In the genomic region with DNA sequence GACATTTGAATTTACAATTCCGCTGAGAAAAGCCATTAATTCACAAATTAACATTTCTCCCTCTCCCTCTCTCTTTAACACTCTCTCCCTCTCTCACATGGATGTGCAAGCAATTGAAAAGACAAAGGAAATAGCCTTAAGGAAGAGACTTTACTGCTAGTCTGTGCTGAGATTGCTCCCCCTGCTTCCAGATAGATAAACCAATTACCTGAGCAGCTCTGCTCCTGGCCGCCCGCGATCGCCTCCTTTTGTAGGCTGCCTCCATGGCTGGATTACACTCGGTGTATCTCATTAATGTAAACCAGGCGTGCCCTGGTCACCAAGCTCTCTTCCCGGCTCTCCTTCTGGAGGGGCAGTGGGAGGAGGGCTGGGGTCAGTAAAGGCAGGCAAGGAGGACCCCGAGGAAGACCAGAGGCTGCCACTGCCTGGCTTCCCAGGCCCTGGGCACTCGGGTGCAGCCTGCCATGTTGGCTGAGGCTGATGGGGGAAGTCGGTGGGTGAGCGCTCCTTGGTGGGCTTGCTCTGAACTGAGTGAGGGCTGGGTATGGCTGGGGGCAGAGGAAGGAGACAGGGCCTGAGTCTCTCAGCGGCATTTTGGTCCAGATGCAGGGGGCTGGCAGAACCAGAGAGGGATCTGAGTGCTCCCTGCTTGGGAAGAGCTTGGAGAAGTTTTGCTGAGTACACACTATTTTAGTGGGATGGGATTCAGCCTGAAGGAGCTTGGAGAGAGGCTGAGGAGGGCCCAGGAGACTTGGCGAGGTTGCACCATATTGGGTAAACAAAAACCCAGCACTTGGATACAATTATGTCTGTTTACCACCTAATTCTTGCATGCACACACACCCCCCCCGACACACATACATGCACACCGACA, we compare ENCODE assay signal across 18 cellular contexts. TPM values are rescaled to one million over a fixed set of nuclear protein-coding genes. Genes with fewer than 3 reads are reported as not detected.
"Had no signal": no experiment of that assay in that cellular context is flagged by ENCODE, and none has a peak within 500 bp of the region (broad histone marks: within the 10 kb centered on the region; RNA-seq: fewer than 3 reads in every experiment).

No MANE protein-coding gene starts in this region.

- H3K9me3 ChIP-seq: body of pancreas, upper lobe of left lung had no signal

- H3K4me3 Mint-ChIP-seq: activated CD4-positive, alpha-beta T cell treated with anti-CD3 and anti-CD28 coated beads for 36 hours; activated CD8-positive, alpha-beta T cell treated with anti-CD3 and anti-CD28 coated beads for 36 hours; activated naive CD4-positive, alpha-beta T cell treated with anti-CD3 and anti-CD28 coated beads for 36 hours; central memory CD8-positive, alpha-beta T cell; effector memory CD8-positive, alpha-beta T cell; naive thymus-derived CD4-positive, alpha-beta T cell; T-cell had no signal

- H3K36me3 Mint-ChIP-seq: naive thymus-derived CD4-positive, alpha-beta T cell; T-cell had no signal

- H3K27ac ChIP-seq: body of pancreas, upper lobe of left lung had no signal

- H3K27ac Mint-ChIP-seq: activated CD4-positive, alpha-beta T cell treated with anti-CD3 and anti-CD28 coated beads for 36 hours; activated CD8-positive, alpha-beta T cell treated with anti-CD3 and anti-CD28 coated beads for 36 hours; activated naive CD4-positive, alpha-beta T cell treated with anti-CD3 and anti-CD28 coated beads for 36 hours; effector memory CD8-positive, alpha-beta T cell; naive thymus-derived CD4-positive, alpha-beta T cell; T-cell had no signal

- H3K27me3 ChIP-seq: body of pancreas, upper lobe of left lung had no signal

- ATAC-seq: activated CD4-positive, alpha-beta T cell treated with anti-CD3 and anti-CD28 coated beads for 36 hours; activated CD8-positive, alpha-beta T cell treated with anti-CD3 and anti-CD28 coated beads for 36 hours; body of pancreas; effector memory CD8-positive, alpha-beta T cell; naive thymus-derived CD4-positive, alpha-beta T cell; sciatic nerve; T-cell had no signal

- H3K36me3 ChIP-seq: upper lobe of left lung had no signal

- H3K9me3 Mint-ChIP-seq: activated CD8-positive, alpha-beta T cell treated with anti-CD3 and anti-CD28 coated beads for 36 hours; activated naive CD4-positive, alpha-beta T cell treated with anti-CD3 and anti-CD28 coated beads for 36 hours; central memory CD8-positive, alpha-beta T cell; effector memory CD8-positive, alpha-beta T cell; naive thymus-derived CD4-positive, alpha-beta T cell; T-cell had no signal

- H3K4me3 ChIP-seq: body of pancreas, lung, upper lobe of left lung had no signal

- H3K4me1 Mint-ChIP-seq: activated CD4-positive, alpha-beta T cell treated with anti-CD3 and anti-CD28 coated beads for 36 hours; central memory CD8-positive, alpha-beta T cell; naive thymus-derived CD4-positive, alpha-beta T cell; T-cell had no signal

- H3K4me1 ChIP-seq: body of pancreas, upper lobe of left lung had no signal

- DNase-seq: activated CD4-positive, alpha-beta T cell treated with anti-CD3 and anti-CD28 coated beads for 36 hours; activated CD8-positive, alpha-beta memory T cell treated with anti-CD3 and anti-CD28 coated beads, Interleukin-2, amount 50 U/mL, for 4 hours; activated CD8-positive, alpha-beta T cell treated with anti-CD3 and anti-CD28 coated beads for 36 hours; activated naive CD4-positive, alpha-beta T cell treated with anti-CD3 and anti-CD28 coated beads for 36 hours; body of pancreas; effector memory CD8-positive, alpha-beta T cell; erythroblast; naive thymus-derived CD4-positive, alpha-beta T cell; nucleus accumbens; stimulated activated naive CD4-positive, alpha-beta T cell; T-cell; T1000 had no signal

RNA-seq across cellular contexts. Expression of gene PAX2, which starts 42.9 kb away (rescaled TPM):
- total RNA-seq: activated CD8-positive, alpha-beta T cell treated with anti-CD3 and anti-CD28 coated beads for 36 hours; activated naive CD4-positive, alpha-beta T cell treated with anti-CD3 and anti-CD28 coated beads for 36 hours; lung; mononuclear cell; naive thymus-derived CD4-positive, alpha-beta T cell; posterior vena cava; sciatic nerve; T-cell had no signal
- polyA plus RNA-seq: lung; naive thymus-derived CD4-positive, alpha-beta T cell had no signal
